In genomic region chr13:37621811-37622361, GRCh38 we compare ENCODE assay signal across 18 cellular contexts. TPM values are rescaled to one million over a fixed set of nuclear protein-coding genes. Genes with fewer than 3 reads are reported as not detected.
DNase-seq lines count a peak whose midpoint lies in the region; ATAC-seq and TF ChIP-seq lines count a peak whose summit lies in the region.
"Had no signal": no experiment of that assay in that cellular context is flagged by ENCODE, and none has a peak within 500 bp of the region (broad histone marks: within the 10 kb centered on the region; RNA-seq: fewer than 3 reads in every experiment).

No MANE protein-coding gene starts in this region.

- DNase-seq in AG09309 (ENCODE audit: low read depth) (peak; percentile 78), M059J (ENCODE audit: low read depth) (peak; percentile 53), brain pericyte (ENCODE audit: low read depth, low spot score) (peak; percentile 68), mesothelial cell of epicardium (ENCODE audit: low spot score in 2 of 2, unreplicated experiment in 2 of 2) (no peak), glomerular visceral epithelial cell (ENCODE audit: extremely low spot score) (no peak), middle frontal gyrus (ENCODE audit: extremely low spot score, low spot score) (no peak), nucleus accumbens (lab: John Stamatoyannopoulos, UW) (no peak)
- DNase-seq: activated CD4-positive, alpha-beta memory T cell treated with anti-CD3 and anti-CD28 coated beads, Interleukin-2, amount 10 ng/mL, durations not matched to agents 7 days and 5 days; DMS153; hypothalamus; left lung; NCI-H1694; NCI-H526; stimulated activated naive CD4-positive, alpha-beta T cell treated with Interleukin-2 at 50 U/mL for 16 hours had no signal

- H3K4me1 Mint-ChIP-seq in mesothelial cell of epicardium, result peaks cover 39% of the 10 kb centered on the region
- H3K4me1 Mint-ChIP-seq: activated CD4-positive, alpha-beta memory T cell treated with anti-CD3 and anti-CD28 coated beads, Interleukin-2, amount 10 ng/mL, durations not matched to agents 7 days and 5 days; B cell had no signal

- TF ChIP-seq CTCF in AG09309 (IDR thresholded peaks at IDR 0.05; ENCODE audit: control insufficient read depth, insufficient read depth, low read depth, low read length, missing control alignments) (no peak), mesothelial cell of epicardium (IDR thresholded peaks at IDR 0.05; ENCODE audit: unreplicated experiment) (no peak)

- H3K27me3 Mint-ChIP-seq in mesothelial cell of epicardium (ENCODE audit: low read depth), result no peaks in the 10 kb centered on the region
- H3K27me3 Mint-ChIP-seq: activated CD4-positive, alpha-beta memory T cell treated with anti-CD3 and anti-CD28 coated beads, Interleukin-2, amount 10 ng/mL, durations not matched to agents 7 days and 5 days; B cell had no signal

- H3K4me3 ChIP-seq in AG09309 (ENCODE audit: control insufficient read depth, low read depth, low read length), result no peak overlapping the region
- H3K4me3 ChIP-seq: coronary artery, left lung had no signal

- H3K4me3 Mint-ChIP-seq in mesothelial cell of epicardium, result no peak overlapping the region
- H3K4me3 Mint-ChIP-seq: activated CD4-positive, alpha-beta memory T cell treated with anti-CD3 and anti-CD28 coated beads, Interleukin-2, amount 10 ng/mL, durations not matched to agents 7 days and 5 days; B cell had no signal

- H3K9me3 Mint-ChIP-seq in mesothelial cell of epicardium, result peaks cover 9% of the 10 kb centered on the region

- ATAC-seq in GM18517 (IDR thresholded peaks at IDR 0.05; ENCODE audit: unreplicated experiment), result no peak
- ATAC-seq: left lung had no signal

- H3K27ac Mint-ChIP-seq in mesothelial cell of epicardium, result peak overlapping the region; percentile 15
- H3K27ac Mint-ChIP-seq: activated CD4-positive, alpha-beta memory T cell treated with anti-CD3 and anti-CD28 coated beads, Interleukin-2, amount 10 ng/mL, durations not matched to agents 7 days and 5 days; B cell had no signal

- H3K36me3 Mint-ChIP-seq in mesothelial cell of epicardium, result peaks cover 1% of the 10 kb centered on the region

RNA-seq across cellular contexts. Expression of gene POSTN, which starts 23.3 kb away (rescaled TPM):
- 17.5 and 25.1 TPM in 2 replicates for total RNA-seq in M059J (2014; rRNA removed; shearing (Covaris generic))
- total RNA-seq in mesothelial cell of epicardium, result 445 to 474 TPM (median 451 TPM) in 3 replicates
- total RNA-seq: activated CD4-positive, alpha-beta memory T cell treated with anti-CD3 and anti-CD28 coated beads, Interleukin-2, amount 10 ng/mL, durations not matched to agents 7 days and 5 days; B cell; HT-29 had no signal

Comparison
In these comparisons a context has a peak if more than half of its experiments do, and no peak if none do; other contexts are left out.
1. DNase-seq: peak in AG09309 (single experiment), M059J (single experiment) and brain pericyte (single experiment); none in mesothelial cell of epicardium (0 of 2), glomerular visceral epithelial cell (single experiment), middle frontal gyrus (single experiment) and nucleus accumbens (0 of 56).
2. RNA of gene POSTN, which starts 23.3 kb away (total RNA-seq): 445 to 474 TPM in mesothelial cell of epicardium; 17.5 to 25.1 TPM in M059J; every median in the first group is over 10 times any median in the second.